ENCODE assay signal across 10 cellular contexts in the genomic region with DNA sequence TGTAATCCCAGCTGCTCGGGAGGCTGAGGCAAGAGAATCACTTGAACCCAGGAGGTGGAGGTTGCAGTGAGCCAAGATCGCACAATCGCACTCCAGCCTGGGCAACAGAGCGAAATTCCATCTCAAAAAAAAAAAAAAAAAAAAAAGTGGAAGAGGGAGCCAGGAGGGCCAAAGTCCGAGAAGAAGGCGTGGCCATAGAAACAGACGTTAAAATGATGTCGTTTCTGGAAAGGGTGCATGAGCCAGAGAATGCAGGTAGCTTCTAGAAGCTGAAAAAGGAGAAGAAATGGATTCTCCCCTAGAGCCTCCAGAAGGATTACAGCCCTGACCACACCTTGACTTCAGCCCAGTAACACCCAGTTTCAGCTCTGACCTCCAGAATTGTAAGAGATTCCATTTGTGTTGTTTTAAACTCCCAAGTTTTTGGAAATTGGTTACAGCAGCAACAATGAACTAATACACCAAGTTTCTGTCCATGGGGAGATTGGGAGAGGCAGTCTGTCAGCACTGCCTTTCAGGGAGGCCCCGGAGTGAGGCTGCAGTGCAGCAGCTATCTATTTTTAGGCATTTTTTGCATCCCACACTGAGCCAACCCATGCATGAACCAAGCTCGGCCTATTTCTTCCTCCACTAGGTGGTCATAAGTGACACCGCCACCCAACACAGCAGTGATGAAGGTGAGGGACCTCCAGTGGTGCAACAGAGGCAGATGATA.
"Had no signal": no experiment of that assay in that cellular context is flagged by ENCODE, and none has a peak within 500 bp of the region (broad histone marks: within the 10 kb centered on the region; RNA-seq: fewer than 3 reads in every experiment).

No MANE protein-coding gene starts in this region.

- H3K4me3 Mint-ChIP-seq: brain; central memory CD8-positive, alpha-beta T cell; T-helper 1 cell treated with Interleukin-12 subunit alpha and Interleukin-12 subunit beta and Interleukin-4 antibody, amounts not matched to agents 30 μg/mL and 1 μg/mL, for 36 hours had no signal

- H3K36me3 Mint-ChIP-seq: activated naive CD4-positive, alpha-beta T cell treated with anti-CD3 and anti-CD28 coated beads, Interleukin-2, amount 50 U/mL, for 72 hours; brain had no signal

- ATAC-seq: activated naive CD4-positive, alpha-beta T cell treated with anti-CD3 and anti-CD28 coated beads, Interleukin-2, amount 50 U/mL, for 72 hours had no signal

- H3K27ac Mint-ChIP-seq: activated naive CD4-positive, alpha-beta T cell treated with anti-CD3 and anti-CD28 coated beads, Interleukin-2, amount 50 U/mL, for 72 hours; brain; T-helper 1 cell treated with Interleukin-12 subunit alpha and Interleukin-12 subunit beta and Interleukin-4 antibody, amounts not matched to agents 30 μg/mL and 1 μg/mL, for 36 hours had no signal

- H3K4me1 Mint-ChIP-seq: brain; central memory CD8-positive, alpha-beta T cell had no signal

- DNase-seq: activated T-cell treated with anti-CD3 and anti-CD28 coated beads, Interleukin-2, amount 50 U/mL, for 1 hour; amniotic stem cell; dermis blood vessel endothelial cell; erythroblast; hippocampal formation; mammary epithelial cell had no signal

- H3K9me3 Mint-ChIP-seq: activated naive CD4-positive, alpha-beta T cell treated with anti-CD3 and anti-CD28 coated beads, Interleukin-2, amount 50 U/mL, for 72 hours; central memory CD8-positive, alpha-beta T cell; T-helper 1 cell treated with Interleukin-12 subunit alpha and Interleukin-12 subunit beta and Interleukin-4 antibody, amounts not matched to agents 30 μg/mL and 1 μg/mL, for 36 hours had no signal
